2 cellular contexts compared by ENCODE assay signal in genomic region chr14:94412671-94413638, GRCh38.
TF ChIP-seq lines count a peak whose summit lies in the region.

No MANE protein-coding gene starts in this region.

TF ChIP-seq in K562, 482 proteins besides CTCF, POLR2A, EP300 and RAD21 (continues in another document):
- TF ChIP-seq COPS2 (conservative IDR thresholded peaks at IDR 0.05): no peak
- TF ChIP-seq NFRKB (IDR thresholded peaks at IDR 0.05; ENCODE audit: low read depth): no peak
- TF ChIP-seq PBX2 (CRISPR knock-in tag; IDR thresholded peaks at IDR 0.05; ENCODE audit: low read depth): no peak
- TF ChIP-seq PBX2 (tag; conservative IDR thresholded peaks at IDR 0.05; ENCODE audit: low read depth): no peak
- TF ChIP-seq USF2 (CRISPR knock-in tag; IDR thresholded peaks at IDR 0.05): no peak
- no peak for TF ChIP-seq KAT7 (CRISPR knock-in tag; IDR thresholded peaks at IDR 0.05; ENCODE audit: borderline replicate concordance)
- TF ChIP-seq BCLAF1 (IDR thresholded peaks at IDR 0.05; ENCODE audit: borderline replicate concordance in 1 of 2, control insufficient read depth in 1 of 2, low read depth in 2 of 2, low read length in 1 of 2): no peak
- TF ChIP-seq ARID4B (CRISPR knock-in tag; IDR thresholded peaks at IDR 0.05): no peak
- no peak for TF ChIP-seq MTF1 (CRISPR knock-in tag; IDR thresholded peaks at IDR 0.05; ENCODE audit: borderline replicate concordance)

TF ChIP-seq in HepG2, 621 proteins besides CTCF, POLR2A, EP300 and RAD21 (continues in another document):
- TF ChIP-seq ZNF770 (CRISPR knock-in tag; IDR thresholded peaks at IDR 0.05): no peak
- TF ChIP-seq GTF2F1 (IDR thresholded peaks at IDR 0.05; ENCODE audit: low read length): no peak
- TF ChIP-seq RCOR2 (CRISPR knock-in tag; IDR thresholded peaks at IDR 0.05): 0 out of 2 replicates have a peak, but pooled peaks have one; percentile 43
- no peak for TF ChIP-seq HMG20A (CRISPR knock-in tag; IDR thresholded peaks at IDR 0.05; ENCODE audit: borderline replicate concordance)
- TF ChIP-seq ZNF124 (CRISPR knock-in tag; IDR thresholded peaks at IDR 0.05): 0 out of 2 replicates have a peak, but pooled peaks have one; percentile 45
- no peak for TF ChIP-seq RORA (CRISPR knock-in tag; IDR thresholded peaks at IDR 0.05)
- TF ChIP-seq HBP1 (CRISPR knock-in tag; IDR thresholded peaks at IDR 0.05; ENCODE audit: low read depth): 0 out of 2 replicates have a peak, but pooled peaks have one; percentile 36
- TF ChIP-seq ISL2 (CRISPR knock-in tag; IDR thresholded peaks at IDR 0.05): no peak
- TF ChIP-seq FOXO1 (CRISPR knock-in tag; IDR thresholded peaks at IDR 0.05): no peak
- TF ChIP-seq NR2F6 (IDR thresholded peaks at IDR 0.05): no peak
- TF ChIP-seq NR2F6 (CRISPR knock-in tag; IDR thresholded peaks at IDR 0.05): no peak
- no peak for TF ChIP-seq TAF15 (IDR thresholded peaks at IDR 0.05; ENCODE audit: low read depth, low read length, poor library complexity, severe bottlenecking)
- peak; percentile 48; the same call in 1 of the 2 replicates for TF ChIP-seq ZNF350 (CRISPR knock-in tag; IDR thresholded peaks at IDR 0.05; ENCODE audit: borderline replicate concordance, low read depth)
- TF ChIP-seq ZC3H4 (CRISPR knock-in tag; IDR thresholded peaks at IDR 0.05; ENCODE audit: borderline replicate concordance): no peak
- no peak for TF ChIP-seq ZNF549 (CRISPR knock-in tag; IDR thresholded peaks at IDR 0.05)
- TF ChIP-seq STAG1 (CRISPR knock-in tag; IDR thresholded peaks at IDR 0.05): peak; percentile 94
- no peak for TF ChIP-seq ZNF18 (CRISPR knock-in tag; IDR thresholded peaks at IDR 0.05; ENCODE audit: insufficient replicate concordance)
- peak; percentile 51; the same call in 1 of the 2 replicates for TF ChIP-seq TBX2 (CRISPR knock-in tag; IDR thresholded peaks at IDR 0.05; ENCODE audit: borderline replicate concordance)
- TF ChIP-seq KDM5B (CRISPR knock-in tag; IDR thresholded peaks at IDR 0.05; ENCODE audit: borderline replicate concordance): no peak
- TF ChIP-seq MIER3 (CRISPR knock-in tag; IDR thresholded peaks at IDR 0.05; ENCODE audit: borderline replicate concordance): 0 out of 2 replicates have a peak, but pooled peaks have one; percentile 35
- no peak for TF ChIP-seq ELF4 (CRISPR knock-in tag; IDR thresholded peaks at IDR 0.05; ENCODE audit: borderline replicate concordance)
- TF ChIP-seq TBL1XR1 (IDR thresholded peaks at IDR 0.05; ENCODE audit: borderline replicate concordance, low read length, partially characterized antibody): peak; percentile 24
- no peak for TF ChIP-seq TRIM24 (CRISPR knock-in tag; IDR thresholded peaks at IDR 0.05)
- no peak for TF ChIP-seq SRY (CRISPR knock-in tag; IDR thresholded peaks at IDR 0.05)
- TF ChIP-seq NR1H2 (CRISPR knock-in tag; IDR thresholded peaks at IDR 0.05; ENCODE audit: borderline replicate concordance, low read depth): no peak
- TF ChIP-seq ZBED4 (CRISPR knock-in tag; IDR thresholded peaks at IDR 0.05; ENCODE audit: borderline replicate concordance): no peak
- TF ChIP-seq MIXL1 (CRISPR knock-in tag; IDR thresholded peaks at IDR 0.05): peak; percentile 65; the same call in 1 of the 2 replicates
- no peak for TF ChIP-seq ATF4 (CRISPR knock-in tag; IDR thresholded peaks at IDR 0.05)
- TF ChIP-seq PATZ1 (CRISPR knock-in tag; IDR thresholded peaks at IDR 0.05): peak; percentile 54
- no peak for TF ChIP-seq ZMYM2 (CRISPR knock-in tag; IDR thresholded peaks at IDR 0.05)
- no peak for TF ChIP-seq REST (IDR thresholded peaks at IDR 0.05; ENCODE audit: borderline replicate concordance in 1 of 2, low read depth in 1 of 2, low read length in 2 of 2)
- TF ChIP-seq KLF16 (CRISPR knock-in tag; IDR thresholded peaks at IDR 0.05): 0 out of 4 replicates have a peak, but pooled peaks of 1 of the 2 experiments have one; percentile 37
- peak; percentile 21; the same call in 1 of the 2 replicates for TF ChIP-seq ZNF335 (CRISPR knock-in tag; IDR thresholded peaks at IDR 0.05)
- peak; percentile 99 for TF ChIP-seq SMC3 (IDR thresholded peaks at IDR 0.05; ENCODE audit: low read length)
- TF ChIP-seq GATAD1 (CRISPR knock-in tag; IDR thresholded peaks at IDR 0.05): peak; percentile 52; the same call in 1 of the 2 replicates
- TF ChIP-seq ARID4A (CRISPR knock-in tag; IDR thresholded peaks at IDR 0.05; ENCODE audit: borderline replicate concordance): peak; percentile 31; the same call in 1 of the 2 replicates
